1 cellular context compared by ENCODE assay signal in the genomic region with DNA sequence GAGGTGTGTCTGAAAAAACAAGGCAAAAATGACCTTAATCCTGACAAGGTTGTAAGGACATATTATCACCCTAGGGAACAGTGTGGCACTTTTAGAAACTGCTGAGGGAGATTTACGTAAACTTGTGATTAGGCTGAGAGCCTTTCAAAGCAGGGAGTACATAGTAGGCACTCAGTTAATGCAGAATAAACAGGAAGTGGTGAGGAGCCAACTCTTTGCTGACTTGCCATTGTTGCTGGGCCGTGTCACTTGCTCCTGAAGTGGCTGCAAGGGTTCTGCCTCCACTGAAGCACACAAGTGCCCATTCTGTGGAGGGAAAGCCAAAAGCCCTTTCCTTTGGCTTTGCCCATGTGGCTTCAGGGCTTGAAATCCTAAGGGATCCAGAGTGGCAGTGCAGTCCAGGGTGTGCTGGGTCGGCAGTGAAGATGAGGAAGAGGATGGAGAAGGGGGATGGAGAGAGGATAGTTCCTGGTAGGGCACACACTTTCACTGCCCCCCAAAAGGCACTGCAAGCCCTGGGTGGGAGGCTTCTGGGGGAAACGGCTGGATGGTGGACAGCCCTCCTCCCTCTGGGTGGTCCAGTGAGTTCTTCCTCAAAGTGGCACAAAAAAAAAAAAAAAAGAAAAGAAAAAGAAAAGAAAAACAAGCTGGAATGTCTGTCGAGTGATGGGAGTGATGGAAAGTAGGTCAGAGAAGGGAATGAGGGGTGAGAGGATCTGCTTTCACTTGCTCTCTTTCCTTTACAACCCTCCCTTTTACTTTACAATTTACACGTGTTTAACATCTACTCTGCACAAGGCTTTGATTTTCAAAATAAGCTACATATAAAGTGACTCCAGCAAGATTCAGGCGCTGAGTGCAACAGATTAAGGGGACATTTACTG.
TF ChIP-seq lines count a peak whose summit lies in the region.

No MANE protein-coding gene starts in this region.

TF ChIP-seq in GM23338, 12 proteins besides CTCF, POLR2A, EP300 and RAD21:
- TF ChIP-seq JUNB (IDR thresholded peaks at IDR 0.05; ENCODE audit: unreplicated experiment): no peak
- TF ChIP-seq STAT1 (IDR thresholded peaks at IDR 0.05; ENCODE audit: unreplicated experiment): no peak
- TF ChIP-seq ZNF114 (CRISPR knock-in tag; IDR thresholded peaks at IDR 0.05): no peak
- no peak for TF ChIP-seq EZH2phosphoT487 (IDR thresholded peaks at IDR 0.05; ENCODE audit: unreplicated experiment)
- TF ChIP-seq, protein P1, sequence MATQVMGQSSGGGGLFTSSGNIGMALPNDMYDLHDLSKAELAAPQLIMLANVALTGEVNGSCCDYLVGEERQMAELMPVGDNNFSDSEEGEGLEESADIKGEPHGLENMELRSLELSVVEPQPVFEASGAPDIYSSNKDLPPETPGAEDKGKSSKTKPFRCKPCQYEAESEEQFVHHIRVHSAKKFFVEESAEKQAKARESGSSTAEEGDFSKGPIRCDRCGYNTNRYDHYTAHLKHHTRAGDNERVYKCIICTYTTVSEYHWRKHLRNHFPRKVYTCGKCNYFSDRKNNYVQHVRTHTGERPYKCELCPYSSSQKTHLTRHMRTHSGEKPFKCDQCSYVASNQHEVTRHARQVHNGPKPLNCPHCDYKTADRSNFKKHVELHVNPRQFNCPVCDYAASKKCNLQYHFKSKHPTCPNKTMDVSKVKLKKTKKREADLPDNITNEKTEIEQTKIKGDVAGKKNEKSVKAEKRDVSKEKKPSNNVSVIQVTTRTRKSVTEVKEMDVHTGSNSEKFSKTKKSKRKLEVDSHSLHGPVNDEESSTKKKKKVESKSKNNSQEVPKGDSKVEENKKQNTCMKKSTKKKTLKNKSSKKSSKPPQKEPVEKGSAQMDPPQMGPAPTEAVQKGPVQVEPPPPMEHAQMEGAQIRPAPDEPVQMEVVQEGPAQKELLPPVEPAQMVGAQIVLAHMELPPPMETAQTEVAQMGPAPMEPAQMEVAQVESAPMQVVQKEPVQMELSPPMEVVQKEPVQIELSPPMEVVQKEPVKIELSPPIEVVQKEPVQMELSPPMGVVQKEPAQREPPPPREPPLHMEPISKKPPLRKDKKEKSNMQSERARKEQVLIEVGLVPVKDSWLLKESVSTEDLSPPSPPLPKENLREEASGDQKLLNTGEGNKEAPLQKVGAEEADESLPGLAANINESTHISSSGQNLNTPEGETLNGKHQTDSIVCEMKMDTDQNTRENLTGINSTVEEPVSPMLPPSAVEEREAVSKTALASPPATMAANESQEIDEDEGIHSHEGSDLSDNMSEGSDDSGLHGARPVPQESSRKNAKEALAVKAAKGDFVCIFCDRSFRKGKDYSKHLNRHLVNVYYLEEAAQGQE (IDR thresholded peaks at IDR 0.05; ENCODE audit: unreplicated experiment): no peak
- TF ChIP-seq, protein P2, sequence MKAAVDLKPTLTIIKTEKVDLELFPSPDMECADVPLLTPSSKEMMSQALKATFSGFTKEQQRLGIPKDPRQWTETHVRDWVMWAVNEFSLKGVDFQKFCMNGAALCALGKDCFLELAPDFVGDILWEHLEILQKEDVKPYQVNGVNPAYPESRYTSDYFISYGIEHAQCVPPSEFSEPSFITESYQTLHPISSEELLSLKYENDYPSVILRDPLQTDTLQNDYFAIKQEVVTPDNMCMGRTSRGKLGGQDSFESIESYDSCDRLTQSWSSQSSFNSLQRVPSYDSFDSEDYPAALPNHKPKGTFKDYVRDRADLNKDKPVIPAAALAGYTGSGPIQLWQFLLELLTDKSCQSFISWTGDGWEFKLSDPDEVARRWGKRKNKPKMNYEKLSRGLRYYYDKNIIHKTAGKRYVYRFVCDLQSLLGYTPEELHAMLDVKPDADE (IDR thresholded peaks at IDR 0.05): no peak
- TF ChIP-seq POLR2AphosphoS5 (IDR thresholded peaks at IDR 0.05; ENCODE audit: low read depth): no peak
- TF ChIP-seq ZNF462 (CRISPR knock-in tag; IDR thresholded peaks at IDR 0.05): no peak
- no peak for TF ChIP-seq EZH2 (IDR thresholded peaks at IDR 0.05; ENCODE audit: low read depth, unreplicated experiment)
- no peak for TF ChIP-seq CREB1 (CRISPR knock-in tag; IDR thresholded peaks at IDR 0.05; ENCODE audit: low read depth)
- no peak for TF ChIP-seq ZNF331 (CRISPR knock-in tag; IDR thresholded peaks at IDR 0.05; ENCODE audit: low read depth)
- TF ChIP-seq NANOG (IDR thresholded peaks at IDR 0.05; ENCODE audit: borderline replicate concordance): no peak
